ENCODE assay signal across 8 cellular contexts in the genomic region with DNA sequence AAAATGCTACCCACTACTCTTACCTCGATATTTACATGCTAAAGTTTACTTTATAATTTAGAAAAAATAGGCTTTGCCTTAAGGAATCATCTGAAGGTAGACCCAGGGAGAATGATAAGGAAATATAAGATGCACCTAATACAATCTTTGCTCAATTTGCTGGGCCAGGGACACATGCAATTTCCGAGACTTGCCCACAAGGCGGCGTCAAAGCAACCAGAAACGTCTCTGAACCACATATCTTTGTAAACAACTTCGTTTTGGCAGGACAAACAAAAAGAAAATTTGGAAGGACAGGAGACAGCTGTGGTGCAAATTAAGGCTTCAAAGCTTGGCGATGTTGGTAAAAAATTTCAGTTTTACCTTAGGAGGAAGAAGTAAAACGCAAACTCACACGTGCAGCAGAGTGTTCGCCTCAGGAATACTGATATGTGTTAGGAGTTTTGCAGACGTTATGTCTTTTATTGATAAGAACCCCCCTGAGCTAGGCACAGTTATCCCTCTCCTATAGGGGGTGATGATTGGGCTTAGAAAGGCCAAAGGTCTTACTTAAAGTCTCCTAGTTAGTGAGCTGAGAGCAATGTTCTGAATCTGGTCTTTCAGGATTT.
DNase-seq lines count a peak whose midpoint lies in the region; ATAC-seq and TF ChIP-seq lines count a peak whose summit lies in the region.

No MANE protein-coding gene starts in this region.

- no peak overlapping the region for H3K9ac ChIP-seq in GM23248

- no peaks in the 10 kb centered on the region for H3F3A ChIP-seq in GM23248 (ENCODE audit: insufficient read depth)

- H3K27ac ChIP-seq in AG04450 (ENCODE audit: low read depth, low read length) (no peak overlapping the region), GM23248 (no peak overlapping the region), hepatocyte (no peak overlapping the region), spleen (no peak overlapping the region)

- no peak for TF ChIP-seq POLR2A in spleen (IDR thresholded peaks at IDR 0.05)

- ATAC-seq in GM19351 (IDR thresholded peaks at IDR 0.05; ENCODE audit: unreplicated experiment), result no peak
- no peak for ATAC-seq in HG03025 (IDR thresholded peaks at IDR 0.05; ENCODE audit: low FRiP score, unreplicated experiment)

- H3K27me3 ChIP-seq in AG04450 (ENCODE audit: control insufficient read depth, insufficient read depth, low read length) (peaks cover 8% of the 10 kb centered on the region), GM23248 (replicated peaks; ENCODE audit: insufficient read depth) (no peaks in the 10 kb centered on the region; the same call in 1 of the 2 replicates), hepatocyte (no peaks in the 10 kb centered on the region), spleen (replicated peaks in 1 of 7) (no peaks in the 10 kb centered on the region)

- in situ Hi-C loops in GM23248 (cut with MboI), result loop anchor here (25.0 kb wide), 1 partner anchor 967 kb away; a partner anchor contains a TSS

- CTCF ChIA-PET in AG04450 (lab: Charles Lee), result interaction anchor here (0.6 to 1.4 kb wide), 5 partner anchors 31 to 969 kb away, joined by 3 to 6 read pairs (median 4); no protein-coding TSS in a partner anchor

- H2AFZ ChIP-seq in GM23248 (no peak overlapping the region), hepatocyte (no peak overlapping the region)

- no peaks in the 10 kb centered on the region for H3K9me2 ChIP-seq in GM23248 (ENCODE audit: insufficient read depth)
- no peaks in the 10 kb centered on the region for H3K9me2 ChIP-seq in hepatocyte (replicated peaks; ENCODE audit: insufficient read depth)

- DNase-seq in AG04450 (ENCODE audit: low read depth, low spot score), result peak; percentile 2
- peak; percentile 58 for DNase-seq in GM23248
- peak; percentile 36 for DNase-seq in T follicular helper cell (ENCODE audit: low read depth)
- peak; percentile 21 for DNase-seq in amniotic epithelial cell (ENCODE audit: low read depth)
- peak; percentile 35 for DNase-seq in hepatocyte (ENCODE audit: low spot score)
- DNase-seq in spleen, result peak; percentile 79

- no peak overlapping the region for H3K4me2 ChIP-seq in GM23248 (ENCODE audit: unreplicated experiment)
- peak overlapping the region; percentile 64 for H3K4me2 ChIP-seq in hepatocyte

- WGBS in GM23248 (ENCODE audit: low coverage in 1 of 2, low lambda C conversion rate in 2 of 2, missing lambda C conversion rate in 2 of 2), 2 experiments, result 15 to 16% methylated on average over 11 of the region's 11 CpGs
- 29% methylated on average over 11 of the region's 11 CpGs for WGBS in hepatocyte (ENCODE audit: low lambda C conversion rate, missing lambda C conversion rate)
- WGBS in spleen, 5 donors, result 20 to 27% (median 23%) methylated on average over 11 of the region's 11 CpGs

- intact Hi-C loops in spleen (cut with DNase I; ENCODE audit: low total_unique reads), result no loop called here

- H3K9me3 ChIP-seq in AG04450 (ENCODE audit: control insufficient read depth, insufficient read depth, low read length), result no peaks in the 10 kb centered on the region
- H3K9me3 ChIP-seq in GM23248 (ENCODE audit: low read depth), result no peaks in the 10 kb centered on the region
- no peaks in the 10 kb centered on the region for H3K9me3 ChIP-seq in hepatocyte (ENCODE audit: low read depth)
- H3K9me3 ChIP-seq in spleen, result no peaks in the 10 kb centered on the region

- POLR2A ChIA-PET in AG04450 (lab: Yijun Ruan, JAX), result no interaction called here

- H3K36me3 ChIP-seq in GM23248 (ENCODE audit: low read depth) (no peaks in the 10 kb centered on the region), hepatocyte (replicated peaks; ENCODE audit: insufficient read depth, low read depth) (no peaks in the 10 kb centered on the region), spleen (peaks cover 0 to 19% (median 0%) of the 10 kb centered on the region in 6 donors)

- no peak overlapping the region for H3K4me3 ChIP-seq in AG04450 (ENCODE audit: low read depth, low read length)
- H3K4me3 ChIP-seq in GM23248, result no peak overlapping the region
- no peak overlapping the region for H3K4me3 ChIP-seq in hepatocyte
- peak overlapping the region in 1 of 8 donors; percentile 25 for H3K4me3 ChIP-seq in spleen

- TF ChIP-seq CTCF in AG04450 (IDR thresholded peaks at IDR 0.05; ENCODE audit: low read depth, low read length) (peak; percentile 68), hepatocyte (IDR thresholded peaks at IDR 0.05; ENCODE audit: poor library complexity) (peak; percentile 74), spleen (IDR thresholded peaks at IDR 0.05 in 8 of 11, conservative IDR thresholded peaks at IDR 0.05 in 3 of 11) (peak in 10 of 11 experiments; percentile 18 to 70 (median 56))

- H3K4me1 ChIP-seq in GM23248 (ENCODE audit: insufficient read depth) (no peaks in the 10 kb centered on the region), hepatocyte (ENCODE audit: insufficient read depth) (no peaks in the 10 kb centered on the region), spleen (peaks cover 0 to 9% (median 5%) of the 10 kb centered on the region in 6 donors)

- H3K79me2 ChIP-seq in GM23248 (ENCODE audit: insufficient read depth) (no peaks in the 10 kb centered on the region), hepatocyte (no peaks in the 10 kb centered on the region)

- no peaks in the 10 kb centered on the region for H4K20me1 ChIP-seq in GM23248 (ENCODE audit: insufficient read depth)
- H4K20me1 ChIP-seq in hepatocyte (ENCODE audit: insufficient read depth, poor library complexity, severe bottlenecking), result no peaks in the 10 kb centered on the region

Comparison
In these comparisons a context has a peak if more than half of its experiments do, and no peak if none do; other contexts are left out.
1. DNase-seq: peak in every context shown above with its lines; median percentile 79 in spleen; 58 in GM23248; 36 in T follicular helper cell; 35 in hepatocyte; 21 in amniotic epithelial cell; 2 in AG04450.